Comparison of ENCODE assay signal across 19 cellular contexts in the genomic region with DNA sequence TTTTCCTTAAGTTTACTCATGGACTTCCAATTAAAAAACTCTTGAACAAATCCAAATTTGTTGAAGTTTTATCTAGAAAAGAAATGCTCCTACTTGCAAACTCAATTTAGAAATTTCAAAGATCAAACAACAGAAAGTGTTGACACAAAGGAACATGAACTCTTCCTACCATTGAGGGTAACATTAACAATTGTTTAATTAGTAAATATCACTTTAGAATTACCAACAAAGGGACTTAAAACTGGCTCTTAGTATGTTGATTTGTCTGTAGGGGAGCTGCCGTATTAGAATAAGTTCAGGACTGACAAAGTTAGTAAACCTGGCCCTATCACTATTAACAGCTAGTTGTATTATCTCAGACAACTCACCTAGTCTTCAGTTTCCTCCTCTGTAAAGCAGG.
"Had no signal": no experiment of that assay in that cellular context is flagged by ENCODE, and none has a peak within 500 bp of the region (broad histone marks: within the 10 kb centered on the region; RNA-seq: fewer than 3 reads in every experiment).

No MANE protein-coding gene starts in this region.

- DNase-seq: dorsolateral prefrontal cortex; effector CD4-positive, alpha-beta T cell; foreskin fibroblast; gastrocnemius medialis; heart left ventricle; left cardiac atrium; left ventricle myocardium inferior; lower lobe of right lung; naive B cell; stimulated activated CD4-positive, alpha-beta T cell treated with anti-CD3 and anti-CD28 coated beads, Interleukin-2, amount 100 ng/mL, for 24 hours; stimulated activated CD4-positive, alpha-beta T cell treated with anti-CD3 and anti-CD28 coated beads, Interleukin-4, amount 100 ng/mL, for 24 hours; stimulated activated naive CD4-positive, alpha-beta T cell treated with Interleukin-2 at 50 U/mL for 16 hours; stomach; thyroid gland; trophoblast cell had no signal

- ATAC-seq: esophagus mucosa; gastrocnemius medialis; heart left ventricle; left cardiac atrium; lower lobe of right lung; natural killer cell treated with Interleukin-12 subunit alpha and Interleukin-12 subunit beta and Interleukin-15 and Interleukin-18, amount 100 ng/mL, for 72 hours; sciatic nerve; stimulated activated effector memory CD8-positive, alpha-beta T cell treated with anti-CD3 and anti-CD28 coated beads, Interleukin-12 subunit alpha, Interleukin-12 subunit beta, amount 100 ng/mL, for 72 hours had no signal
